Comparison of ENCODE assay signal across 20 cellular contexts in the genomic region with DNA sequence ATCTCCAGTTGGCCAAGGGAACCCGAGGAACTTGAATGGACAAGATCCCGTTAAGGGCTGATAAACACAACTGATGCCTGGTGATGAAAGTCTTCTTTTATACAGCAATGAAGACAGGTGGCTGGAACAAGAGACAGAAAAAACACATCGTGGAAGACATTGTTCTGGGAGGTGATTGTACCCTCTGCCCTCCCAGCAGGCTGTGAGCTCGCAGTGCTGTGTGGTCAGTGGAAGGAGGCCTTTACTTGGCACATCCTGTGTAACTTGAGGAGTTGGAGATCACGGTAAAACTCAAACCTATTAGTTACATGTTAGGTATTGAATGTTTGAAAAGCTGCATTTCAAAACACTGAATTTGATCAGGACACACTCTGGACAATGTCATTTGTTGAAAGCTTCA.
DNase-seq lines count a peak whose midpoint lies in the region; ATAC-seq and TF ChIP-seq lines count a peak whose summit lies in the region.
"Had no signal": no experiment of that assay in that cellular context is flagged by ENCODE, and none has a peak within 500 bp of the region (broad histone marks: within the 10 kb centered on the region; RNA-seq: fewer than 3 reads in every experiment).

No MANE protein-coding gene starts in this region.

- TF ChIP-seq EP300 in SK-N-SH (IDR thresholded peaks at IDR 0.05; ENCODE audit: borderline replicate concordance in 1 of 2, low read depth in 1 of 2, low read length in 1 of 2), result no peak
- no peak for TF ChIP-seq EP300 in suprapubic skin (IDR thresholded peaks at IDR 0.05)

- no peak overlapping the region for H3K4me2 ChIP-seq in SK-N-SH
- H3K4me2 ChIP-seq: BLaER1 treated with 17β-estradiol and CSF1 and Interleukin-3, amounts not matched to agents 10 nM and 100 nM had no signal

- TF ChIP-seq RAD21 in SK-N-SH (IDR thresholded peaks at IDR 0.05; ENCODE audit: low read length), result no peak

- H3K27ac ChIP-seq in SK-N-SH (ENCODE audit: low read depth in 2 of 2, low read length in 1 of 2) (no peak overlapping the region), lower lobe of right lung (peak overlapping the region; percentile 18), aorta (ENCODE audit: low read depth in 1 of 2, low read length in 2 of 2) (no peak overlapping the region), suprapubic skin (no peak overlapping the region)
- H3K27ac ChIP-seq: BLaER1 treated with 17β-estradiol and CSF1 and Interleukin-3, amounts not matched to agents 10 nM and 100 nM had no signal

- DNase-seq in SK-N-SH (no peak), dermis blood vessel endothelial cell (peak; percentile 36), lower lobe of right lung (no peak), aorta (no peak), NCI-H345 treated with DMSO at 0.1 percent for 48 hours (lab: John Stamatoyannopoulos, UW; ENCODE audit: unreplicated experiment) (no peak), cerebellar cortex (ENCODE audit: low spot score) (no peak), suprapubic skin (ENCODE audit: low spot score in 2 of 2) (no peak)
- DNase-seq: AML-193; CD4-positive, alpha-beta T cell; KBM-7; MG63; NCI-H1105 treated with DMSO at 0.1 percent for 48 hours; NCI-H146; NCI-H1930; NCI-H2107; NCI-H526 treated with DMSO at 0.1 percent for 48 hours; NK-92 treated with Interleukin-12 subunit alpha and Interleukin-12 subunit beta, amount 100 ng/mL, for 24 hours; PC-3 had no signal

- ATAC-seq in SK-N-SH treated with all-trans-retinoic acid at 6 μM for 48 hours (peak; percentile 89), lower lobe of right lung (no peak), aorta (ENCODE audit: low FRiP score) (no peak)
- ATAC-seq: PC-3 had no signal

- H3K4me3 ChIP-seq in SK-N-SH (ENCODE audit: low read depth in 2 of 2, low read length in 1 of 2), result no peak overlapping the region
- H3K4me3 ChIP-seq in lower lobe of right lung, result no peak overlapping the region
- no peak overlapping the region for H3K4me3 ChIP-seq in aorta (ENCODE audit: low read length in 2 of 2)
- no peak overlapping the region for H3K4me3 ChIP-seq in suprapubic skin
- H3K4me3 ChIP-seq: BLaER1 treated with 17β-estradiol and CSF1 and Interleukin-3, amounts not matched to agents 10 nM and 100 nM; MG63 had no signal

- no peak for TF ChIP-seq CTCF in SK-N-SH (IDR thresholded peaks at IDR 0.05)
- TF ChIP-seq CTCF in lower lobe of right lung (IDR thresholded peaks at IDR 0.05), result no peak
- no peak for TF ChIP-seq CTCF in suprapubic skin (IDR thresholded peaks at IDR 0.05)

- H2AFZ ChIP-seq in SK-N-SH (ENCODE audit: low read depth), result no peak overlapping the region

- CTCF ChIA-PET in SK-N-SH (lab: Yijun Ruan, JAX), result interaction anchor here (2.0 to 9.6 kb wide), 3 partner anchors 8 to 603 kb away, joined by 7 to 72 read pairs (median 10); no protein-coding TSS in a partner anchor

- H3F3A ChIP-seq in SK-N-SH (replicated peaks; ENCODE audit: insufficient read depth), result no peaks in the 10 kb centered on the region

- no peak overlapping the region for H3K9ac ChIP-seq in SK-N-SH
- H3K9ac ChIP-seq: BLaER1 treated with 17β-estradiol and CSF1 and Interleukin-3, amounts not matched to agents 10 nM and 100 nM had no signal

- H3K27me3 ChIP-seq in SK-N-SH (ENCODE audit: insufficient read depth) (no peaks in the 10 kb centered on the region), lower lobe of right lung (ENCODE audit: low read depth) (no peaks in the 10 kb centered on the region), aorta (ENCODE audit: control insufficient read depth in 1 of 2, insufficient read depth in 2 of 2, low read length in 1 of 2) (no peaks in the 10 kb centered on the region), suprapubic skin (no peaks in the 10 kb centered on the region)
- H3K27me3 ChIP-seq: BLaER1 treated with 17β-estradiol and CSF1 and Interleukin-3, amounts not matched to agents 10 nM and 100 nM; MG63 had no signal

- H3K4me1 ChIP-seq in SK-N-SH (ENCODE audit: control insufficient read depth in 1 of 2, insufficient read depth in 2 of 2, low read depth in 1 of 2, low read length in 1 of 2) (peaks cover 0 to 16% of the 10 kb centered on the region in 2 experiments; a peak in 1 of 4 replicates), lower lobe of right lung (peaks cover 11% of the 10 kb centered on the region), aorta (ENCODE audit: control insufficient read depth in 1 of 2, insufficient read depth in 2 of 2, low read length in 2 of 2) (peaks cover 0 to 2% of the 10 kb centered on the region in 2 donors), suprapubic skin (no peaks in the 10 kb centered on the region)
- H3K4me1 ChIP-seq: BLaER1 treated with 17β-estradiol and CSF1 and Interleukin-3, amounts not matched to agents 10 nM and 100 nM had no signal

- H3K9me2 ChIP-seq in SK-N-SH, result no peaks in the 10 kb centered on the region

- intact Hi-C loops in lower lobe of right lung (cut with DNase I), result no loop called here
- intact Hi-C loops in aorta (cut with DNase I), result no loop called here

- H3K9me3 ChIP-seq in SK-N-SH, result no peaks in the 10 kb centered on the region
- no peaks in the 10 kb centered on the region for H3K9me3 ChIP-seq in lower lobe of right lung
- H3K9me3 ChIP-seq in aorta (ENCODE audit: control insufficient read depth, low read length), result no peaks in the 10 kb centered on the region
- no peaks in the 10 kb centered on the region for H3K9me3 ChIP-seq in suprapubic skin
- H3K9me3 ChIP-seq: MG63 had no signal

- no peaks in the 10 kb centered on the region for H3K79me2 ChIP-seq in SK-N-SH (ENCODE audit: insufficient read depth)

- no peak for TF ChIP-seq POLR2A in suprapubic skin (IDR thresholded peaks at IDR 0.05)

- H4K20me1 ChIP-seq in SK-N-SH (ENCODE audit: insufficient read depth), result no peaks in the 10 kb centered on the region

- POLR2A ChIA-PET in SK-N-SH (lab: Yijun Ruan, JAX), result no interaction called here

- 65% methylated on average over 5 of the region's 5 CpGs for WGBS in SK-N-SH (ENCODE audit: low lambda C conversion rate)
- 70 to 71% methylated on average over 5 of the region's 5 CpGs for WGBS in aorta, 2 donors
- 68% methylated on average over 5 of the region's 5 CpGs for WGBS in suprapubic skin

- H3K36me3 ChIP-seq in SK-N-SH (replicated peaks in 1 of 2; ENCODE audit: control insufficient read depth in 1 of 2, insufficient read depth in 2 of 2, low read length in 1 of 2) (peaks cover 0 to 3% of the 10 kb centered on the region in 2 experiments), lower lobe of right lung (peaks cover 15% of the 10 kb centered on the region), aorta (ENCODE audit: control insufficient read depth in 1 of 2, insufficient read depth in 2 of 2, low read length in 1 of 2) (no peaks in the 10 kb centered on the region), suprapubic skin (no peaks in the 10 kb centered on the region)

TF ChIP-seq in SK-N-SH treated with all-trans-retinoic acid at 6 μM for 48 hours, 23 proteins besides CTCF, POLR2A, EP300 and RAD21 (continues in another document):
- TF ChIP-seq PATZ1 (CRISPR knock-in tag; IDR thresholded peaks at IDR 0.05; ENCODE audit: borderline replicate concordance) (no peak), ZNF70 (CRISPR knock-in tag; IDR thresholded peaks at IDR 0.05) (peak; percentile 90)

TF ChIP-seq in SK-N-SH, 30 proteins besides CTCF, POLR2A, EP300 and RAD21:
- TF ChIP-seq MEF2A (IDR thresholded peaks at IDR 0.05; ENCODE audit: borderline replicate concordance, low read depth), result no peak
- no peak for TF ChIP-seq RFX5 (IDR thresholded peaks at IDR 0.05; ENCODE audit: low read length)
- TF ChIP-seq, protein P1, sequence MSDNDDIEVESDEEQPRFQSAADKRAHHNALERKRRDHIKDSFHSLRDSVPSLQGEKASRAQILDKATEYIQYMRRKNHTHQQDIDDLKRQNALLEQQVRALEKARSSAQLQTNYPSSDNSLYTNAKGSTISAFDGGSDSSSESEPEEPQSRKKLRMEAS (IDR thresholded peaks at IDR 0.05; ENCODE audit: low read depth), result no peak
- TF ChIP-seq POLR2AphosphoS5 (IDR thresholded peaks at IDR 0.05; ENCODE audit: low read depth, low read length), result no peak
- TF ChIP-seq, protein P2, sequence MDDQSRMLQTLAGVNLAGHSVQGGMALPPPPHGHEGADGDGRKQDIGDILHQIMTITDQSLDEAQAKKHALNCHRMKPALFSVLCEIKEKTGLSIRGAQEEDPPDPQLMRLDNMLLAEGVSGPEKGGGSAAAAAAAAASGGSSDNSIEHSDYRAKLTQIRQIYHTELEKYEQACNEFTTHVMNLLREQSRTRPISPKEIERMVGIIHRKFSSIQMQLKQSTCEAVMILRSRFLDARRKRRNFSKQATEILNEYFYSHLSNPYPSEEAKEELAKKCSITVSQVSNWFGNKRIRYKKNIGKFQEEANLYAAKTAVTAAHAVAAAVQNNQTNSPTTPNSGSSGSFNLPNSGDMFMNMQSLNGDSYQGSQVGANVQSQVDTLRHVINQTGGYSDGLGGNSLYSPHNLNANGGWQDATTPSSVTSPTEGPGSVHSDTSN (IDR thresholded peaks at IDR 0.05), result no peak
- no peak for TF ChIP-seq RXRA (IDR thresholded peaks at IDR 0.05; ENCODE audit: borderline replicate concordance, low read depth)
- TF ChIP-seq TAF1 (IDR thresholded peaks at IDR 0.05; ENCODE audit: borderline replicate concordance, low read depth, low read length), result no peak
- no peak for TF ChIP-seq MXI1 (IDR thresholded peaks at IDR 0.05; ENCODE audit: low read depth, low read length)
- no peak for TF ChIP-seq SIN3A (IDR thresholded peaks at IDR 0.05; ENCODE audit: borderline replicate concordance, low read depth, low read length)
- TF ChIP-seq TEAD4 (IDR thresholded peaks at IDR 0.05; ENCODE audit: borderline replicate concordance, insufficient read depth), result no peak
- TF ChIP-seq FOXJ3 (CRISPR knock-in tag; IDR thresholded peaks at IDR 0.05), result no peak
- TF ChIP-seq SMC3 (IDR thresholded peaks at IDR 0.05; ENCODE audit: low read depth, low read length), result no peak
- TF ChIP-seq RCOR1 (IDR thresholded peaks at IDR 0.05; ENCODE audit: low read length), result no peak
- no peak for TF ChIP-seq IRF3 (IDR thresholded peaks at IDR 0.05; ENCODE audit: low read depth, low read length)
- no peak for TF ChIP-seq NFIC (IDR thresholded peaks at IDR 0.05; ENCODE audit: borderline replicate concordance)
